8 cellular contexts compared by ENCODE assay signal in genomic region chr19:19865750-19866598, GRCh38. TPM values are rescaled to one million over a fixed set of nuclear protein-coding genes. Genes with fewer than 3 reads are reported as not detected.
DNase-seq lines count a peak whose midpoint lies in the region; ATAC-seq and TF ChIP-seq lines count a peak whose summit lies in the region.

TSS of gene ZNF253 (plus strand) at chr19:19865882. CDS start at chr19:19865997, 115 bp downstream.

- peak; percentile 93 for ATAC-seq in GM21447 (IDR thresholded peaks at IDR 0.05; ENCODE audit: unreplicated experiment)

- DNase-seq in D341Med (ENCODE audit: low spot score) (peak; percentile 93), HuH-7 (ENCODE audit: low spot score) (peak; percentile 97), OCI-M1 (lab: John Stamatoyannopoulos, UW) (peak; percentile 99), activated T-cell treated with anti-CD3 and anti-CD28 coated beads for 48 hours (ENCODE audit: low read depth) (peak; percentile 90), erythroblast (lab: John Stamatoyannopoulos, UW) (peak; percentile 85 to 87), mucosa of gallbladder (ENCODE audit: low spot score) (peak; percentile 98)
- DNase-seq in stimulated activated CD8-positive, alpha-beta memory T cell treated with anti-CD3 and anti-CD28 coated beads, Interleukin-4, amount 100 ng/mL, for 24 hours (ENCODE audit: low read depth) = peak; percentile 96

- peak; percentile 71 for TF ChIP-seq POLR2A in erythroblast (IDR thresholded peaks at IDR 0.05; ENCODE audit: low read length)

RNA-seq across cellular contexts. Expression of gene ZNF253, which starts in this region (rescaled TPM):
- total RNA-seq in mucosa of gallbladder = 16.0 TPM

Comparison
In these comparisons a context has a peak if more than half of its experiments do, and no peak if none do; other contexts are left out.
1. Peak in every context shown above with its lines: DNase-seq and ATAC-seq.